ENCODE assay signal across 8 cellular contexts in genomic region chr19:47032171-47032811, GRCh38. TPM values are rescaled to one million over a fixed set of nuclear protein-coding genes. Genes with fewer than 3 reads are reported as not detected.
A peak's percentile ranks its signal among the peaks of the same experiment; 100 is the strongest.
DNase-seq lines count a peak whose midpoint lies in the region; ATAC-seq, FAIRE-seq and TF ChIP-seq lines count a peak whose summit lies in the region.

No MANE protein-coding gene starts in this region.

- H3K4me2 ChIP-seq in IMR-90 (ENCODE audit: low read depth, low read length) (no peak overlapping the region), GM12878 (ENCODE audit: control insufficient read depth, insufficient read depth) (no peak overlapping the region)

- in situ Hi-C loops in IMR-90 (cut with MboI; ENCODE audit: low sequenced_read_pairs) (no loop called here), GM12878 (cut with MboI) (no loop called here)

- CTCF ChIA-PET in IMR-90 (lab: Yijun Ruan, JAX) (interaction anchor here (1.0 kb wide), 1 partner anchor 19 kb away, joined by 4 read pairs; no protein-coding TSS in a partner anchor), GM12878 (lab: Yijun Ruan, JAX) (interaction anchor here (1.0 to 4.8 kb wide), 3 partner anchors 19 to 91 kb away, joined by 4 to 67 read pairs (median 4); no protein-coding TSS in a partner anchor)

- no peak overlapping the region for H2BK15ac ChIP-seq in IMR-90 (ENCODE audit: low read depth, low read length)

- no CpG with 5 or more reads among the region's 17 CpGs for WGBS in IMR-90 (ENCODE audit: extremely low coverage in 2 of 2, insufficient read length in 1 of 2), 2 experiments
- 20% methylated on average over 17 of the region's 17 CpGs for WGBS in GM12878 (ENCODE audit: insufficient coverage, insufficient replicate concordance, low lambda C conversion rate, missing lambda C conversion rate)

- TF ChIP-seq POLR2A in IMR-90 (IDR thresholded peaks at IDR 0.05; ENCODE audit: low read depth, low read length): no peak
- no peak for TF ChIP-seq POLR2A in GM12878 (IDR thresholded peaks at IDR 0.05; ENCODE audit: low read depth, low read length)

- no peak overlapping the region for H4K91ac ChIP-seq in IMR-90 (ENCODE audit: insufficient read depth, low read depth, low read length)

- POLR2A ChIA-PET in IMR-90 (lab: Charles Lee; ENCODE audit: unreplicated experiment): no interaction called here
- POLR2A ChIA-PET in GM12878 (lab: Charles Lee): no interaction called here

- no peak overlapping the region for H3K4ac ChIP-seq in IMR-90 (ENCODE audit: low read depth, low read length)

- no peak overlapping the region for H2BK120ac ChIP-seq in IMR-90 (ENCODE audit: low read depth, low read length)

- TF ChIP-seq RAD21 in IMR-90 (IDR thresholded peaks at IDR 0.05; ENCODE audit: low read length): peak; percentile 36; the same call in 1 of the 2 replicates
- peak; percentile 59 for TF ChIP-seq RAD21 in GM12878 (IDR thresholded peaks at IDR 0.05; ENCODE audit: insufficient read depth, low read depth, low read length)

- peaks cover 4% of the 10 kb centered on the region for H3K4me1 ChIP-seq in IMR-90 (ENCODE audit: control insufficient read depth, insufficient read depth, low read length)
- H3K4me1 ChIP-seq in GM12878 (ENCODE audit: control insufficient read depth, insufficient read depth, low read length): peaks cover 6% of the 10 kb centered on the region; the same call in 1 of the 2 replicates

- intact Hi-C loops in IMR-90 (cut with micrococcal nuclease): no loop called here
- intact Hi-C loops in GM12878 (cut with micrococcal nuclease; ENCODE audit: unreplicated experiment): loop anchor here (1.0 to 10.0 kb wide), 2 partner anchors 19 to 213 kb away; no protein-coding TSS in a partner anchor

- no peak overlapping the region; the same call in 1 of the 2 replicates for H2AK5ac ChIP-seq in IMR-90 (ENCODE audit: low read depth, low read length)

- BruUV-seq in IMR-90 (replicated peaks; lab: Mats Ljungman, UMichigan) (no TSS peak), GM12878 (replicated peaks; lab: Mats Ljungman, UMichigan) (no TSS peak)

- H3K36me3 ChIP-seq in IMR-90 (ENCODE audit: control insufficient read depth, insufficient read depth, low read length) (no peaks in the 10 kb centered on the region), GM12878 (ENCODE audit: control insufficient read depth in 2 of 2, insufficient read depth in 2 of 2, low read length in 1 of 2) (no peaks in the 10 kb centered on the region)

- no peak overlapping the region for H3K4me3 ChIP-seq in IMR-90 (ENCODE audit: insufficient read depth, low read depth, low read length)
- H3K4me3 ChIP-seq in GM12878: no peak overlapping the region

- TF ChIP-seq CTCF in IMR-90 (conservative IDR thresholded peaks at IDR 0.05; ENCODE audit: low read depth, low read length): peak; percentile 61
- TF ChIP-seq CTCF in GM12878 (IDR thresholded peaks at IDR 0.05 in 2 of 3, conservative IDR thresholded peaks at IDR 0.05 in 1 of 3; ENCODE audit: control insufficient read depth in 2 of 3, extremely low read depth in 1 of 3, insufficient read depth in 1 of 3, low read depth in 3 of 3, low read length in 3 of 3): peak; percentile 83 to 98 (median 85)

- H3K27me3 ChIP-seq in IMR-90 (ENCODE audit: control insufficient read depth, insufficient read depth, low read length) (peaks cover 12% of the 10 kb centered on the region), GM12878 (replicated peaks in 1 of 2; ENCODE audit: control insufficient read depth in 2 of 2, insufficient read depth in 2 of 2, low read length in 1 of 2) (peaks cover 2 to 4% of the 10 kb centered on the region in 2 experiments; a peak in 3 of 4 replicates)

- dilution Hi-C loops in IMR-90 (cut with HindIII; ENCODE audit: low sequenced_read_pairs, unreplicated experiment): no loop called here

- no peaks in the 10 kb centered on the region for H3K79me1 ChIP-seq in IMR-90 (ENCODE audit: low read depth in 1 of 2, low read length in 2 of 2)

- H3K23ac ChIP-seq in IMR-90 (ENCODE audit: low read depth, low read length): no peak overlapping the region

- H4K5ac ChIP-seq in IMR-90 (ENCODE audit: low read depth, low read length): no peak overlapping the region

- H2BK20ac ChIP-seq in IMR-90 (ENCODE audit: low read depth, low read length): no peak overlapping the region

- H3K56ac ChIP-seq in IMR-90 (ENCODE audit: extremely low read depth, insufficient read depth, low read length): no peak overlapping the region

- H3K9me1 ChIP-seq in IMR-90 (ENCODE audit: insufficient read depth, low read length): peaks cover 5% of the 10 kb centered on the region; the same call in 1 of the 2 replicates

- H2AK9ac ChIP-seq in IMR-90 (replicated peaks; ENCODE audit: low read depth, low read length, poor library complexity): no peak overlapping the region

- DNase-seq in COLO668 (lab: John Stamatoyannopoulos, UW; ENCODE audit: unreplicated experiment): peak; percentile 67
- no peak for DNase-seq in IMR-90
- peak; percentile 29 to 63 (median 47) for DNase-seq in T-helper 2 cell
- no peak for DNase-seq in GM12878 (ENCODE audit: low read depth, low spot score)
- DNase-seq in left lobe of liver (ENCODE audit: low spot score): no peak
- DNase-seq in stimulated activated CD8-positive, alpha-beta memory T cell treated with anti-CD3 and anti-CD28 coated beads, Interleukin-12 subunit alpha, Interleukin-12 subunit beta, amount 100 ng/mL, for 4 hours (ENCODE audit: low read depth): peak; percentile 42

- no peak for ATAC-seq in IMR-90 (ENCODE audit: low read depth)
- peak; percentile 67 for ATAC-seq in GM12878
- ATAC-seq in left lobe of liver: peak; percentile 75
- ATAC-seq in HG03196 (IDR thresholded peaks at IDR 0.05; ENCODE audit: unreplicated experiment): no peak
- no peak for ATAC-seq in HG02852 (IDR thresholded peaks at IDR 0.05; ENCODE audit: unreplicated experiment)

- H4K20me1 ChIP-seq in IMR-90 (ENCODE audit: insufficient read depth, low read length) (no peaks in the 10 kb centered on the region; the same call in 1 of the 2 replicates), GM12878 (ENCODE audit: control insufficient read depth, insufficient read depth) (no peaks in the 10 kb centered on the region)

- H3K9me3 ChIP-seq in IMR-90 (ENCODE audit: control insufficient read depth, insufficient read depth, low read length) (no peaks in the 10 kb centered on the region), GM12878 (replicated peaks; ENCODE audit: control insufficient read depth, insufficient read depth, low read length) (no peaks in the 10 kb centered on the region)

- SMC1A ChIA-PET in GM12878 (lab: Charles Lee; ENCODE audit: uncharacterized antibody, unreplicated experiment): no interaction called here

- H3K27ac ChIP-seq in IMR-90 (ENCODE audit: insufficient read depth, low read length) (no peak overlapping the region), GM12878 (ENCODE audit: control insufficient read depth, insufficient read depth) (no peak overlapping the region)

- H3K9ac ChIP-seq in IMR-90 (ENCODE audit: low read depth, low read length) (no peak overlapping the region), GM12878 (ENCODE audit: control insufficient read depth, insufficient read depth, low read length) (no peak overlapping the region)

- no peaks in the 10 kb centered on the region for H3K79me2 ChIP-seq in GM12878 (ENCODE audit: control insufficient read depth, insufficient read depth, low read length)

- no peak overlapping the region for H2BK5ac ChIP-seq in IMR-90 (ENCODE audit: low read depth, low read length, poor library complexity, severe bottlenecking)

- H3K18ac ChIP-seq in IMR-90 (ENCODE audit: low read depth, low read length): no peak overlapping the region

- no peak for FAIRE-seq in GM12878 (lab: Jason Lieb, UNC)

- H2AFZ ChIP-seq in IMR-90 (replicated peaks; ENCODE audit: low read length, poor library complexity): peak overlapping the region; percentile 66
- no peak overlapping the region for H2AFZ ChIP-seq in GM12878 (ENCODE audit: control insufficient read depth, low read depth, low read length)

- H4K8ac ChIP-seq in IMR-90 (ENCODE audit: low read depth in 2 of 2, low read length in 2 of 2): no peak overlapping the region

- RAD21 ChIA-PET in GM12878 (lab: Charles Lee; ENCODE audit: unreplicated experiment): no interaction called here

- no peak for TF ChIP-seq EP300 in GM12878 (IDR thresholded peaks at IDR 0.05; ENCODE audit: borderline replicate concordance in 1 of 2, control insufficient read depth in 1 of 2, low read depth in 2 of 2, low read length in 2 of 2)

- H3K14ac ChIP-seq in IMR-90 (replicated peaks; ENCODE audit: low read depth, low read length): no peak overlapping the region

RNA-seq across cellular contexts. Expression of gene NPAS1, which starts 12.7 kb away (rescaled TPM):
- total RNA-seq in IMR-90 (2012; rRNA removed) (0.36 and 0.56 TPM in 2 replicates), GM12878 (2014; rRNA removed) (0.17 TPM in 1 of 2 replicates, not detected in the other), GM12878 (2014; rRNA removed; fragmentation: Illumina TruSeq; extraction: Trizol) (not detected in 2 replicates), GM12878 (2021) (0.45 and 0.72 TPM in 2 replicates), left lobe of liver (0.08 TPM)
- polyA plus RNA-seq in IMR-90 (2012; rRNA removed) (5.7 and 7.4 TPM in 2 replicates), GM12878 (2011; rRNA removed) (0.14 TPM in 1 of 2 replicates, not detected in the other), GM12878 (2014; fragmentation: Illumina TruSeq; extraction: Trizol) (0.18 TPM in 1 of 2 replicates, not detected in the other), GM12878 (2014; fragmentation: Nextera tagmentation; extraction: Ambion mirVana) (not detected), GM12878 (2014; rRNA removed) (0.51 and 0.88 TPM in 2 replicates), GM12878 (2016; fragmentation: Nextera tagmentation; extraction: Ambion mirVana) (under 1 TPM; 0.28 to 0.49 TPM)
- 6.7 and 7.2 TPM in 2 replicates for polyA plus RNA-seq in IMR-90 (2012; cell fraction: cytosol; rRNA removed)
- polyA plus RNA-seq in IMR-90 (2012; cell fraction: nucleus; rRNA removed; ENCODE audit: low replicate concordance): 6.1 and 23.6 TPM in 2 replicates
- total RNA-seq in GM12878 (2013; cell fraction: nucleolus; rRNA removed): 0.78 TPM in 1 of 2 replicates, not detected in the other
- 0.28 TPM for polyA plus RNA-seq in GM12878 (2011; ENCODE audit: low read depth)
- polyA plus RNA-seq in GM12878 (2011; cell fraction: cytosol; rRNA removed): 0.42 and 1.7 TPM in 2 replicates
- 0.96 and 1.0 TPM in 2 replicates for polyA plus RNA-seq in GM12878 (2011; cell fraction: nucleus; rRNA removed)
- polyA plus RNA-seq in GM12878 (2012): 0.65 and 1.4 TPM in 2 replicates
- polyA minus RNA-seq in GM12878 (2011; rRNA and poly(A)+ RNA removed): 0.31 TPM in 1 of 2 replicates, not detected in the other
- not detected in 2 replicates for polyA minus RNA-seq in GM12878 (2011; cell fraction: cytosol; rRNA and poly(A)+ RNA removed)
- not detected in 2 replicates for polyA minus RNA-seq in GM12878 (2011; cell fraction: nucleus; rRNA and poly(A)+ RNA removed)

RNA-seq across cellular contexts. Expression of gene TMEM160, which starts 16.1 kb away (rescaled TPM):
- total RNA-seq in IMR-90 (2012; rRNA removed) (9.2 and 10.6 TPM in 2 replicates), GM12878 (2014; rRNA removed) (77.3 and 83.3 TPM in 2 replicates), GM12878 (2014; rRNA removed; fragmentation: Illumina TruSeq; extraction: Trizol) (2.0 and 2.4 TPM in 2 replicates), GM12878 (2021) (61.8 and 63.4 TPM in 2 replicates), left lobe of liver (19.2 TPM)
- polyA plus RNA-seq in IMR-90 (2012; rRNA removed) (25.7 and 48.9 TPM in 2 replicates), GM12878 (2011; rRNA removed) (4.2 and 15.2 TPM in 2 replicates), GM12878 (2014; fragmentation: Illumina TruSeq; extraction: Trizol) (0.21 TPM in 1 of 2 replicates, not detected in the other), GM12878 (2014; fragmentation: Nextera tagmentation; extraction: Ambion mirVana) (under 1 TPM in 1 of 2 experiments, not detected in 1; 0.71 TPM), GM12878 (2014; rRNA removed) (78.5 and 94.8 TPM in 2 replicates), GM12878 (2016; fragmentation: Nextera tagmentation; extraction: Ambion mirVana) (100 to 1,000 TPM; 138 to 147 TPM)
- 61.5 and 62.1 TPM in 2 replicates for polyA plus RNA-seq in IMR-90 (2012; cell fraction: cytosol; rRNA removed)
- 7.7 and 30.6 TPM in 2 replicates for polyA plus RNA-seq in IMR-90 (2012; cell fraction: nucleus; rRNA removed; ENCODE audit: low replicate concordance)
- 1.7 and 2.8 TPM in 2 replicates for total RNA-seq in GM12878 (2013; cell fraction: nucleolus; rRNA removed)
- 3.7 TPM for polyA plus RNA-seq in GM12878 (2011; ENCODE audit: low read depth)
- 47.8 and 76.9 TPM in 2 replicates for polyA plus RNA-seq in GM12878 (2011; cell fraction: cytosol; rRNA removed)
- 28.3 and 29.1 TPM in 2 replicates for polyA plus RNA-seq in GM12878 (2011; cell fraction: nucleus; rRNA removed)
- polyA plus RNA-seq in GM12878 (2012): 27.5 and 29.0 TPM in 2 replicates
- polyA minus RNA-seq in GM12878 (2011; rRNA and poly(A)+ RNA removed): 2.4 and 3.6 TPM in 2 replicates
- 8.8 and 9.9 TPM in 2 replicates for polyA minus RNA-seq in GM12878 (2011; cell fraction: cytosol; rRNA and poly(A)+ RNA removed)
- 4.5 and 10.5 TPM in 2 replicates for polyA minus RNA-seq in GM12878 (2011; cell fraction: nucleus; rRNA and poly(A)+ RNA removed)

Comparison
In these comparisons a context has a peak if more than half of its experiments do, and no peak if none do; other contexts are left out.
1. DNase-seq: peak in COLO668 (single experiment), T-helper 2 cell (5 of 5) and stimulated activated CD8-positive, alpha-beta memory T cell treated with anti-CD3 and anti-CD28 coated beads, Interleukin-12 subunit alpha, Interleukin-12 subunit beta, amount 100 ng/mL, for 4 hours (single experiment); none in IMR-90 (single experiment), GM12878 (single experiment) and left lobe of liver (single experiment).
2. ATAC-seq: peak in GM12878 (single experiment) and left lobe of liver (single experiment); none in IMR-90 (single experiment), HG03196 (single experiment) and HG02852 (single experiment).